In genomic region chr11:6656581-6656915, GRCh38 we compare ENCODE assay signal across 8 cellular contexts. TPM values are rescaled to one million over a fixed set of nuclear protein-coding genes. Genes with fewer than 3 reads are reported as not detected.
DNase-seq lines count a peak whose midpoint lies in the region; FAIRE-seq and TF ChIP-seq lines count a peak whose summit lies in the region.
"Had no signal": no experiment of that assay in that cellular context is flagged by ENCODE, and none has a peak within 500 bp of the region (broad histone marks: within the 10 kb centered on the region; RNA-seq: fewer than 3 reads in every experiment).

No MANE protein-coding gene starts in this region.

- no peaks in the 10 kb centered on the region for H3K27me3 Mint-ChIP-seq in Calu3 (ENCODE audit: unreplicated experiment)
- peaks cover 6% of the 10 kb centered on the region for H3K27me3 Mint-ChIP-seq in glutamatergic neuron (ENCODE audit: unreplicated experiment)

- no peak for FAIRE-seq in kidney (lab: Jason Lieb, UNC)

- H3K27ac Mint-ChIP-seq in Calu3 (ENCODE audit: unreplicated experiment): no peak overlapping the region
- H3K27ac Mint-ChIP-seq in glutamatergic neuron (ENCODE audit: unreplicated experiment): peak overlapping the region; percentile 85

- no peaks in the 10 kb centered on the region for H3K27me3 ChIP-seq in SJCRH30
- peaks cover 4% of the 10 kb centered on the region for H3K27me3 ChIP-seq in rectal smooth muscle tissue (ENCODE audit: control insufficient read depth, insufficient read depth, low read length)

- no peak overlapping the region for H3K27ac ChIP-seq in SJCRH30
- peak overlapping the region; percentile 85 for H3K27ac ChIP-seq in rectal smooth muscle tissue (ENCODE audit: low read depth, low read length)
- H3K27ac ChIP-seq in kidney (ENCODE audit: low read depth in 2 of 2, low read length in 2 of 2): no peak overlapping the region

- intact Hi-C loops in Calu3 (cut with micrococcal nuclease; ENCODE audit: unreplicated experiment) (no loop called here), kidney (cut with DNase I) (no loop called here)

- H3K4me3 Mint-ChIP-seq in Calu3 (ENCODE audit: low read depth, unreplicated experiment) (peak overlapping the region; percentile 38), glutamatergic neuron (ENCODE audit: unreplicated experiment) (peak overlapping the region; percentile 61)

- H3K36me3 Mint-ChIP-seq in Calu3 (ENCODE audit: insufficient read depth, unreplicated experiment) (no peaks in the 10 kb centered on the region), glutamatergic neuron (ENCODE audit: unreplicated experiment) (no peaks in the 10 kb centered on the region)

- H3K4me3 ChIP-seq in SJCRH30 (peak overlapping the region; percentile 64), rectal smooth muscle tissue (ENCODE audit: low read length) (peak overlapping the region; percentile 73), kidney (ENCODE audit: low read length in 2 of 2) (no peak overlapping the region)

- H3K9me3 ChIP-seq in SJCRH30 (replicated peaks) (no peaks in the 10 kb centered on the region), kidney (ENCODE audit: control insufficient read depth in 1 of 2, low read length in 2 of 2) (no peaks in the 10 kb centered on the region)

- BruUV-seq in Calu3 (replicated peaks; lab: Mats Ljungman, UMichigan): no TSS peak

- H3K4me1 Mint-ChIP-seq in Calu3 (ENCODE audit: low read depth, unreplicated experiment) (no peaks in the 10 kb centered on the region), glutamatergic neuron (ENCODE audit: low read depth, unreplicated experiment) (peaks cover 4% of the 10 kb centered on the region)

- DNase-seq in Calu3 (no peak), SJCRH30 (no peak), glutamatergic neuron (no peak), kidney (no peak), NCI-H2196 (lab: John Stamatoyannopoulos, UW; ENCODE audit: unreplicated experiment) (no peak), NCI-H128 (lab: John Stamatoyannopoulos, UW; ENCODE audit: unreplicated experiment) (no peak)
- DNase-seq: erythroblast had no signal

- CTCF ChIA-PET in Calu3 (lab: Charles Lee): interaction anchor here (0.7 kb wide), 1 partner anchor 88 kb away, joined by 3 read pairs; no protein-coding TSS in a partner anchor

- H3K9me3 Mint-ChIP-seq in Calu3 (ENCODE audit: low read depth, unreplicated experiment) (no peaks in the 10 kb centered on the region), glutamatergic neuron (ENCODE audit: unreplicated experiment) (peaks cover 3% of the 10 kb centered on the region)

- H3K4me1 ChIP-seq in SJCRH30: no peaks in the 10 kb centered on the region; the same call in 1 of the 2 replicates
- peaks cover 9% of the 10 kb centered on the region for H3K4me1 ChIP-seq in rectal smooth muscle tissue (ENCODE audit: control insufficient read depth, insufficient read depth, low read length)
- H3K4me1 ChIP-seq in kidney (ENCODE audit: control insufficient read depth in 1 of 2, insufficient read depth in 1 of 2, low read depth in 1 of 2, low read length in 2 of 2): peaks cover 0 to 3% of the 10 kb centered on the region in 2 donors

- TF ChIP-seq CTCF in Calu3 (IDR thresholded peaks at IDR 0.05; ENCODE audit: unreplicated experiment) (no peak), glutamatergic neuron (IDR thresholded peaks at IDR 0.05; ENCODE audit: partially characterized antibody, unreplicated experiment) (no peak), kidney (IDR thresholded peaks at IDR 0.05; ENCODE audit: borderline replicate concordance, extremely low read depth, insufficient read depth) (no peak)

- no peaks in the 10 kb centered on the region for H3K36me3 ChIP-seq in SJCRH30
- H3K36me3 ChIP-seq in rectal smooth muscle tissue (ENCODE audit: control insufficient read depth, insufficient read depth, low read length): no peaks in the 10 kb centered on the region
- H3K36me3 ChIP-seq in kidney (ENCODE audit: control insufficient read depth in 1 of 2, insufficient read depth in 2 of 2, low read length in 2 of 2): no peaks in the 10 kb centered on the region

- H3K9ac ChIP-seq in rectal smooth muscle tissue (ENCODE audit: low read length) (no peak overlapping the region), kidney (ENCODE audit: low read length in 2 of 2) (no peak overlapping the region)

RNA-seq across cellular contexts. Expression of gene DCHS1, which starts 0.9 kb away (rescaled TPM):
- total RNA-seq in Calu3 (2022) (0.02 TPM in 1 of 2 replicates, not detected in the other), glutamatergic neuron (ENCODE audit: unreplicated experiment) (91.5 TPM), kidney (17.0 TPM)
- total RNA-seq in SJCRH30 (2014; rRNA removed; shearing (Covaris generic)): 9.5 and 9.6 TPM in 2 replicates
- polyA plus RNA-seq in kidney (ENCODE audit: insufficient read depth, low read depth, low replicate concordance): 2.4 TPM

RNA-seq across cellular contexts. Expression of gene MRPL17, which starts 26.6 kb away (rescaled TPM):
- total RNA-seq in Calu3 (2022) (78.2 and 84.0 TPM in 2 replicates), glutamatergic neuron (ENCODE audit: unreplicated experiment) (23.3 TPM), kidney (44.0 TPM)
- 44.2 and 45.5 TPM in 2 replicates for total RNA-seq in SJCRH30 (2014; rRNA removed; shearing (Covaris generic))
- polyA plus RNA-seq in kidney (ENCODE audit: insufficient read depth, low read depth, low replicate concordance): 121 TPM

RNA-seq across cellular contexts. Expression of gene TPP1, which starts 37.3 kb away (rescaled TPM):
- 70.6 and 71.5 TPM in 2 replicates for total RNA-seq in Calu3 (2022)
- 8.1 and 8.7 TPM in 2 replicates for total RNA-seq in SJCRH30 (2014; rRNA removed; shearing (Covaris generic))
- 37.7 TPM for total RNA-seq in glutamatergic neuron (ENCODE audit: unreplicated experiment)
- 84.2 TPM for total RNA-seq in kidney
- polyA plus RNA-seq in kidney (ENCODE audit: insufficient read depth, low read depth, low replicate concordance): 115 TPM

RNA-seq across cellular contexts. Expression of gene TAF10, which starts 44.5 kb away (rescaled TPM):
- total RNA-seq in Calu3 (2022) (175 and 187 TPM in 2 replicates), glutamatergic neuron (ENCODE audit: unreplicated experiment) (124 TPM), kidney (136 TPM)
- 68.1 and 82.0 TPM in 2 replicates for total RNA-seq in SJCRH30 (2014; rRNA removed; shearing (Covaris generic))
- 250 TPM for polyA plus RNA-seq in kidney (ENCODE audit: insufficient read depth, low read depth, low replicate concordance)

RNA-seq across cellular contexts. Expression of gene ILK, which starts 53.0 kb away (rescaled TPM):
- total RNA-seq in Calu3 (2022) (85.7 and 87.0 TPM in 2 replicates), glutamatergic neuron (ENCODE audit: unreplicated experiment) (168 TPM), kidney (170 TPM)
- total RNA-seq in SJCRH30 (2014; rRNA removed; shearing (Covaris generic)): 73.7 and 81.4 TPM in 2 replicates
- polyA plus RNA-seq in kidney (ENCODE audit: insufficient read depth, low read depth, low replicate concordance): 149 TPM

Comparison
In these comparisons a context has a peak if more than half of its experiments do, and no peak if none do; other contexts are left out.
1. H3K4me3 ChIP-seq: peak in SJCRH30 (single experiment) and rectal smooth muscle tissue (single experiment); none in kidney (0 of 2).
2. RNA of gene DCHS1, which starts 0.9 kb away (total RNA-seq): 91.5 TPM in glutamatergic neuron (single experiment), 17.0 TPM in kidney (single experiment) and 9.5 to 9.6 TPM in SJCRH30; 0.02 TPM in Calu3; every median in the first group is over 10 times any median in the second.